Comparison of ENCODE assay signal across 8 cellular contexts in the genomic region with DNA sequence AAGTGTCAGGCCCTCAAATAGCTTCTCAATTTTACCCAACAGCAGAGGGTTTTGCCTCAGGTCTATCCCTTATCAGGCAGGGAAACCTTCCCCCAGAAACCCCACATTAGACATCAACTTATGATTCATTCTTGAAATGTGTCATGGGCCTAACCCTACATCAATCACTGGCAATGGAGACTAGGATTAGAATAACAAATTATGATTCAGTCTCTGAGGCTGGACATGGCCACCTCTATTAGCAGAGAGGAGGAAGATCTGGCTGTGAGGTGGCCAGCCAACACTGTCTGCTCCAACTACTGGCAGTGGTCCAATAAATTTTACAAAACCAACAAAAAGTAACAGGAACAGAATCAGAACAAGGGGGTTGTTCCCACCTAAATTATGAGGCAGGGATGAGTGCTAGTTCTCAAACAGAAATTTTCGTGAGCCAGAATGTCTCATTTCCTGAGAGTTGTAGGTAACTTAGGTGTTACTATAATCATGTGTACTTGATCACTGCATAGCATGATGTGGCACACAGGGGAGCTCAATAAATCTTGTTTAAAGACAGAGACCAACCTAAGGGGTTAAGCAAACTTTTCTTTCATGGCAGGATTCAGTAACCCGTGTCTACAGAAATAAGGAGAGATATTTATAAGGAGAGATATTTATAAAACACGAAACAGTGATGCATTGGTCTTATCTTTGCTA.
DNase-seq lines count a peak whose midpoint lies in the region; ATAC-seq, FAIRE-seq and TF ChIP-seq lines count a peak whose summit lies in the region.
"Had no signal": no experiment of that assay in that cellular context is flagged by ENCODE, and none has a peak within 500 bp of the region (broad histone marks: within the 10 kb centered on the region; RNA-seq: fewer than 3 reads in every experiment).

No MANE protein-coding gene starts in this region.

- no peaks in the 10 kb centered on the region for H3K9me3 ChIP-seq in BE2C

- no peaks in the 10 kb centered on the region for H3K36me3 ChIP-seq in BE2C

- DNase-seq in GM10266 (ENCODE audit: extremely low spot score) (peak; percentile 16), lung microvascular endothelial cell (ENCODE audit: low read depth in 2 of 2) (peak; percentile 27 to 89), HTR-8/SVneo (ENCODE audit: insufficient read length, low spot score) (no peak), BE2C (no peak)
- no peak for DNase-seq in activated T-helper 1 cell treated with anti-CD3 and anti-CD28 coated beads, Interleukin-12 subunit alpha, Interleukin-12 subunit beta, Interleukin-2, Interleukin-4 antibody, amounts not matched to agents 30 ng/mL and 10 ng/mL and 1 ng/mL, durations not matched to agents 14 hours and 24 hours and 36 hours (ENCODE audit: low spot score)

- peak overlapping the region; percentile 10 for H3K27ac Mint-ChIP-seq in activated T-helper 1 cell treated with anti-CD3 and anti-CD28 coated beads, Interleukin-12 subunit alpha, Interleukin-12 subunit beta, Interleukin-2, Interleukin-4 antibody, amounts not matched to agents 30 ng/mL and 10 ng/mL and 1 ng/mL, durations not matched to agents 14 hours and 24 hours and 36 hours

- ATAC-seq in HG02759 (IDR thresholded peaks at IDR 0.05; ENCODE audit: unreplicated experiment): peak; percentile 42
- ATAC-seq in HG02840 (IDR thresholded peaks at IDR 0.05; ENCODE audit: low FRiP score, unreplicated experiment): no peak

- H3K4me1 ChIP-seq in BE2C: no peaks in the 10 kb centered on the region

- peaks cover 63% of the 10 kb centered on the region for H3K4me1 Mint-ChIP-seq in activated T-helper 1 cell treated with anti-CD3 and anti-CD28 coated beads, Interleukin-12 subunit alpha, Interleukin-12 subunit beta, Interleukin-2, Interleukin-4 antibody, amounts not matched to agents 30 ng/mL and 10 ng/mL and 1 ng/mL, durations not matched to agents 14 hours and 24 hours and 36 hours (ENCODE audit: low read depth)

- intact Hi-C loops in activated T-helper 1 cell treated with anti-CD3 and anti-CD28 coated beads, Interleukin-12 subunit alpha, Interleukin-12 subunit beta, Interleukin-2, Interleukin-4 antibody, amounts not matched to agents 30 ng/mL and 10 ng/mL and 1 ng/mL, durations not matched to agents 14 hours and 24 hours and 36 hours (cut with micrococcal nuclease): loop anchor here (5.0 kb wide), 3 partner anchors 91 to 371 kb away; partner anchors contain the start of gene UBE2D3

- no peaks in the 10 kb centered on the region for H3K27me3 ChIP-seq in BE2C

- FAIRE-seq in HTR-8/SVneo (lab: Jason Lieb, UNC): no peak
- FAIRE-seq: frontal cortex had no signal

- no peaks in the 10 kb centered on the region for H3K9me3 Mint-ChIP-seq in activated T-helper 1 cell treated with anti-CD3 and anti-CD28 coated beads, Interleukin-12 subunit alpha, Interleukin-12 subunit beta, Interleukin-2, Interleukin-4 antibody, amounts not matched to agents 30 ng/mL and 10 ng/mL and 1 ng/mL, durations not matched to agents 14 hours and 24 hours and 36 hours

- TF ChIP-seq CTCF in GM10266 (IDR thresholded peaks at IDR 0.05; ENCODE audit: control insufficient read depth, insufficient read depth, low read depth, missing control alignments) (no peak), BE2C (IDR thresholded peaks at IDR 0.05; ENCODE audit: low read depth, low read length) (no peak)

- peaks cover 8% of the 10 kb centered on the region for H3K36me3 Mint-ChIP-seq in activated T-helper 1 cell treated with anti-CD3 and anti-CD28 coated beads, Interleukin-12 subunit alpha, Interleukin-12 subunit beta, Interleukin-2, Interleukin-4 antibody, amounts not matched to agents 30 ng/mL and 10 ng/mL and 1 ng/mL, durations not matched to agents 14 hours and 24 hours and 36 hours (ENCODE audit: low read depth)

- H3K4me3 ChIP-seq in BE2C (ENCODE audit: low read depth, low read length): no peak overlapping the region

- no peak overlapping the region for H3K4me3 Mint-ChIP-seq in activated T-helper 1 cell treated with anti-CD3 and anti-CD28 coated beads, Interleukin-12 subunit alpha, Interleukin-12 subunit beta, Interleukin-2, Interleukin-4 antibody, amounts not matched to agents 30 ng/mL and 10 ng/mL and 1 ng/mL, durations not matched to agents 14 hours and 24 hours and 36 hours

- no peaks in the 10 kb centered on the region for H3K27me3 Mint-ChIP-seq in activated T-helper 1 cell treated with anti-CD3 and anti-CD28 coated beads, Interleukin-12 subunit alpha, Interleukin-12 subunit beta, Interleukin-2, Interleukin-4 antibody, amounts not matched to agents 30 ng/mL and 10 ng/mL and 1 ng/mL, durations not matched to agents 14 hours and 24 hours and 36 hours (ENCODE audit: insufficient read depth)

Comparison
In these comparisons a context has a peak if more than half of its experiments do, and no peak if none do; other contexts are left out.
1. DNase-seq: peak in GM10266 (single experiment) and lung microvascular endothelial cell (2 of 2); none in activated T-helper 1 cell treated with anti-CD3 and anti-CD28 coated beads, Interleukin-12 subunit alpha, Interleukin-12 subunit beta, Interleukin-2, Interleukin-4 antibody, amounts not matched to agents 30 ng/mL and 10 ng/mL and 1 ng/mL, durations not matched to agents 14 hours and 24 hours and 36 hours (single experiment), HTR-8/SVneo (single experiment) and BE2C (single experiment).